9 cellular contexts compared by ENCODE assay signal in the genomic region with DNA sequence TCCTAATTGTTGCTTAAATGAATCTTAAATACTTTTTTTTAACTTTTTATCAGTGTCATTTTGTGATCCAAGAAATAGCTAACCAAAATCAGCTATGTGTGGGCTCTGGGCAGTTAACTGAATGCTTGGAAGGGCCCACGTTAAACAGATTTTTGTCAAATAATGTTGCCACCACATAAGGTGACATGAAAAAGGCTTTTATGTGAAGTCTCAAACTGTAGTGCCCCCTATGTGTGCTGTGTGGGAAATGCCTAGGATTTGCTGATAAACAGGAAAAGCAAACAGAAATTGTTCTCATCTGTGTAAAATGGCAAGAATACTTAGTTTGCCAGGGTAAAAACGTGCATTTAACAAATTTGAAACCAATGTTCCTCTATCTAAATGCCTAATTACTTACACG.
DNase-seq lines count a peak whose midpoint lies in the region; ATAC-seq and TF ChIP-seq lines count a peak whose summit lies in the region.
"Had no signal": no experiment of that assay in that cellular context is flagged by ENCODE, and none has a peak within 500 bp of the region (broad histone marks: within the 10 kb centered on the region; RNA-seq: fewer than 3 reads in every experiment).

No MANE protein-coding gene starts in this region.

- ATAC-seq in HCT116: peak; percentile 47
- no peak for ATAC-seq in GM19463 (IDR thresholded peaks at IDR 0.05; ENCODE audit: unreplicated experiment)
- ATAC-seq in HG02588 (IDR thresholded peaks at IDR 0.05; ENCODE audit: unreplicated experiment): no peak

- peak; percentile 51; the same call in 1 of the 2 replicates for TF ChIP-seq RAD21 in HCT116 (IDR thresholded peaks at IDR 0.05; ENCODE audit: low read depth)

- H2AFZ ChIP-seq in HCT116 (ENCODE audit: low read depth, low read length, poor library complexity, severe bottlenecking): no peak overlapping the region

- no peaks in the 10 kb centered on the region for H3K4me1 ChIP-seq in HCT116 (ENCODE audit: control insufficient read depth in 1 of 2, insufficient read depth in 2 of 2, low read length in 2 of 2)
- H3K4me1 ChIP-seq: vagina had no signal

- H3K9me2 ChIP-seq in HCT116 (ENCODE audit: insufficient read depth): no peaks in the 10 kb centered on the region

- POLR2A ChIA-PET in BJ (lab: Charles Lee) (no interaction called here), HCT116 (lab: Charles Lee) (no interaction called here), GM10248 (lab: Yijun Ruan, JAX) (no interaction called here)

- H3K27me3 ChIP-seq in BJ (ENCODE audit: control insufficient read depth, insufficient read depth, low read length) (peaks cover 10% of the 10 kb centered on the region), HCT116 (ENCODE audit: insufficient read depth, low read length) (peaks cover 23% of the 10 kb centered on the region)
- H3K27me3 ChIP-seq: vagina had no signal

- RAD21 ChIA-PET in HCT116 (lab: Charles Lee; ENCODE audit: low non-redundant PET in 1 of 2, low total read pairs in 2 of 2, uncharacterized antibody in 2 of 2, unreplicated experiment in 2 of 2): no interaction called here

- no peaks in the 10 kb centered on the region for H3K9me3 ChIP-seq in HCT116 (ENCODE audit: control insufficient read depth in 1 of 2, insufficient read depth in 1 of 2, low read depth in 1 of 2, low read length in 2 of 2)
- H3K9me3 ChIP-seq: vagina had no signal

- intact Hi-C loops in HCT116 (cut with micrococcal nuclease): no loop called here

- no peak overlapping the region for H3K27ac ChIP-seq in HCT116 (ENCODE audit: low read depth, low read length)
- H3K27ac ChIP-seq: vagina had no signal

- H3K79me2 ChIP-seq in HCT116 (ENCODE audit: insufficient read depth, low read length): no peaks in the 10 kb centered on the region

- no peak overlapping the region for H3K9ac ChIP-seq in HCT116 (ENCODE audit: low read length)

- no peak overlapping the region for H3K4me2 ChIP-seq in HCT116 (ENCODE audit: low read length)

- no peak for TF ChIP-seq POLR2A in HCT116 (IDR thresholded peaks at IDR 0.05; ENCODE audit: borderline replicate concordance, extremely low read depth, insufficient read depth, insufficient read length)

- CTCF ChIA-PET in BJ (lab: Yijun Ruan, JAX) (interaction anchor here (0.6 to 1.0 kb wide), 3 partner anchors 12 to 109 kb away, joined by 3 read pairs; no protein-coding TSS in a partner anchor), HCT116 (lab: Charles Lee) (interaction anchor here (1.2 to 1.5 kb wide), 2 partner anchors 54 to 1601 kb away, joined by 4 to 6 read pairs; no protein-coding TSS in a partner anchor), GM10248 (lab: Yijun Ruan, JAX) (no interaction called here)

- H3K36me3 ChIP-seq in BJ (ENCODE audit: control insufficient read depth, insufficient read depth, low read length) (no peaks in the 10 kb centered on the region), HCT116 (ENCODE audit: control insufficient read depth in 1 of 2, insufficient read depth in 2 of 2, low read length in 2 of 2) (no peaks in the 10 kb centered on the region)
- H3K36me3 ChIP-seq: vagina had no signal

- H4K20me1 ChIP-seq in HCT116 (ENCODE audit: insufficient read depth): no peaks in the 10 kb centered on the region

- DNase-seq in BJ (ENCODE audit: low read depth): no peak
- peak; percentile 23 for DNase-seq in HCT116 (ENCODE audit: low read depth, low spot score)
- DNase-seq in RPMI8226: peak; percentile 40
- peak; percentile 35 for DNase-seq in iPS-NIHi7 (ENCODE audit: extremely low spot score)
- no peak for DNase-seq in GM10248 (ENCODE audit: extremely low spot score)
- DNase-seq in cortex of kidney (lab: John Stamatoyannopoulos, UW): no peak

- H3K4me3 ChIP-seq in BJ (ENCODE audit: low read depth, low read length): no peak overlapping the region
- no peak overlapping the region for H3K4me3 ChIP-seq in HCT116 (replicated peaks in 1 of 2; ENCODE audit: low read depth in 1 of 2, low read length in 2 of 2)
- H3K4me3 ChIP-seq: vagina had no signal

- BruUV-seq in HCT116 (replicated peaks; lab: Mats Ljungman, UMichigan): no TSS peak

- TF ChIP-seq CTCF in BJ (IDR thresholded peaks at IDR 0.05; ENCODE audit: insufficient read depth, low read depth, low read length): peak; percentile 51
- peak; percentile 23 to 75 (median 64); a peak in 4 of 6 replicates for TF ChIP-seq CTCF in HCT116 (IDR thresholded peaks at IDR 0.05 in 2 of 3, conservative IDR thresholded peaks at IDR 0.05 in 1 of 3; ENCODE audit: borderline replicate concordance in 1 of 3, insufficient read depth in 1 of 3, low read depth in 2 of 3, low read length in 2 of 3)
- TF ChIP-seq CTCF in GM10248 (IDR thresholded peaks at IDR 0.05; ENCODE audit: control extremely low read depth, extremely low read depth, low read depth, missing control alignments): no peak

TF ChIP-seq in HCT116, 20 proteins besides CTCF, POLR2A, EP300 and RAD21:
- TF ChIP-seq CEBPB (IDR thresholded peaks at IDR 0.05; ENCODE audit: low read depth): no peak
- TF ChIP-seq EGR1 (IDR thresholded peaks at IDR 0.05; ENCODE audit: low read depth): no peak
- TF ChIP-seq, protein P1, sequence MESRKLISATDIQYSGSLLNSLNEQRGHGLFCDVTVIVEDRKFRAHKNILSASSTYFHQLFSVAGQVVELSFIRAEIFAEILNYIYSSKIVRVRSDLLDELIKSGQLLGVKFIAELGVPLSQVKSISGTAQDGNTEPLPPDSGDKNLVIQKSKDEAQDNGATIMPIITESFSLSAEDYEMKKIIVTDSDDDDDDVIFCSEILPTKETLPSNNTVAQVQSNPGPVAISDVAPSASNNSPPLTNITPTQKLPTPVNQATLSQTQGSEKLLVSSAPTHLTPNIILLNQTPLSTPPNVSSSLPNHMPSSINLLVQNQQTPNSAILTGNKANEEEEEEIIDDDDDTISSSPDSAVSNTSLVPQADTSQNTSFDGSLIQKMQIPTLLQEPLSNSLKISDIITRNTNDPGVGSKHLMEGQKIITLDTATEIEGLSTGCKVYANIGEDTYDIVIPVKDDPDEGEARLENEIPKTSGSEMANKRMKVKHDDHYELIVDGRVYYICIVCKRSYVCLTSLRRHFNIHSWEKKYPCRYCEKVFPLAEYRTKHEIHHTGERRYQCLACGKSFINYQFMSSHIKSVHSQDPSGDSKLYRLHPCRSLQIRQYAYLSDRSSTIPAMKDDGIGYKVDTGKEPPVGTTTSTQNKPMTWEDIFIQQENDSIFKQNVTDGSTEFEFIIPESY (IDR thresholded peaks at IDR 0.05; ENCODE audit: extremely low read depth, insufficient replicate concordance, low read length): no peak
- TF ChIP-seq YY1 (IDR thresholded peaks at IDR 0.05; ENCODE audit: extremely low read depth, insufficient replicate concordance, low read depth, low read length): no peak
- TF ChIP-seq, protein P2, sequence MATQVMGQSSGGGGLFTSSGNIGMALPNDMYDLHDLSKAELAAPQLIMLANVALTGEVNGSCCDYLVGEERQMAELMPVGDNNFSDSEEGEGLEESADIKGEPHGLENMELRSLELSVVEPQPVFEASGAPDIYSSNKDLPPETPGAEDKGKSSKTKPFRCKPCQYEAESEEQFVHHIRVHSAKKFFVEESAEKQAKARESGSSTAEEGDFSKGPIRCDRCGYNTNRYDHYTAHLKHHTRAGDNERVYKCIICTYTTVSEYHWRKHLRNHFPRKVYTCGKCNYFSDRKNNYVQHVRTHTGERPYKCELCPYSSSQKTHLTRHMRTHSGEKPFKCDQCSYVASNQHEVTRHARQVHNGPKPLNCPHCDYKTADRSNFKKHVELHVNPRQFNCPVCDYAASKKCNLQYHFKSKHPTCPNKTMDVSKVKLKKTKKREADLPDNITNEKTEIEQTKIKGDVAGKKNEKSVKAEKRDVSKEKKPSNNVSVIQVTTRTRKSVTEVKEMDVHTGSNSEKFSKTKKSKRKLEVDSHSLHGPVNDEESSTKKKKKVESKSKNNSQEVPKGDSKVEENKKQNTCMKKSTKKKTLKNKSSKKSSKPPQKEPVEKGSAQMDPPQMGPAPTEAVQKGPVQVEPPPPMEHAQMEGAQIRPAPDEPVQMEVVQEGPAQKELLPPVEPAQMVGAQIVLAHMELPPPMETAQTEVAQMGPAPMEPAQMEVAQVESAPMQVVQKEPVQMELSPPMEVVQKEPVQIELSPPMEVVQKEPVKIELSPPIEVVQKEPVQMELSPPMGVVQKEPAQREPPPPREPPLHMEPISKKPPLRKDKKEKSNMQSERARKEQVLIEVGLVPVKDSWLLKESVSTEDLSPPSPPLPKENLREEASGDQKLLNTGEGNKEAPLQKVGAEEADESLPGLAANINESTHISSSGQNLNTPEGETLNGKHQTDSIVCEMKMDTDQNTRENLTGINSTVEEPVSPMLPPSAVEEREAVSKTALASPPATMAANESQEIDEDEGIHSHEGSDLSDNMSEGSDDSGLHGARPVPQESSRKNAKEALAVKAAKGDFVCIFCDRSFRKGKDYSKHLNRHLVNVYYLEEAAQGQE (IDR thresholded peaks at IDR 0.05; ENCODE audit: low read depth): no peak
- no peak for TF ChIP-seq FOSL1 (IDR thresholded peaks at IDR 0.05; ENCODE audit: low read depth)
- no peak for TF ChIP-seq SP1 (IDR thresholded peaks at IDR 0.05; ENCODE audit: low read depth)
- no peak for TF ChIP-seq ELF1 (IDR thresholded peaks at IDR 0.05; ENCODE audit: borderline replicate concordance, low read depth)
- TF ChIP-seq EZH2phosphoT487 (IDR thresholded peaks at IDR 0.05; ENCODE audit: borderline replicate concordance): no peak
- TF ChIP-seq, protein P3, sequence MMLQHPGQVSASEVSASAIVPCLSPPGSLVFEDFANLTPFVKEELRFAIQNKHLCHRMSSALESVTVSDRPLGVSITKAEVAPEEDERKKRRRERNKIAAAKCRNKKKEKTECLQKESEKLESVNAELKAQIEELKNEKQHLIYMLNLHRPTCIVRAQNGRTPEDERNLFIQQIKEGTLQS (IDR thresholded peaks at IDR 0.05): no peak
- no peak for TF ChIP-seq EZH2 (IDR thresholded peaks at IDR 0.05)
- TF ChIP-seq JUND (IDR thresholded peaks at IDR 0.05): no peak
- TF ChIP-seq CBX3 (IDR thresholded peaks at IDR 0.05; ENCODE audit: low read depth): no peak
TF ChIP-seq in HCT116: peak in this region for 0.

Comparison
In these comparisons a context has a peak if more than half of its experiments do, and no peak if none do; other contexts are left out.
1. DNase-seq: peak in HCT116 (single experiment), RPMI8226 (single experiment) and iPS-NIHi7 (single experiment); none in BJ (single experiment), GM10248 (single experiment) and cortex of kidney (single experiment).